In the genomic region with DNA sequence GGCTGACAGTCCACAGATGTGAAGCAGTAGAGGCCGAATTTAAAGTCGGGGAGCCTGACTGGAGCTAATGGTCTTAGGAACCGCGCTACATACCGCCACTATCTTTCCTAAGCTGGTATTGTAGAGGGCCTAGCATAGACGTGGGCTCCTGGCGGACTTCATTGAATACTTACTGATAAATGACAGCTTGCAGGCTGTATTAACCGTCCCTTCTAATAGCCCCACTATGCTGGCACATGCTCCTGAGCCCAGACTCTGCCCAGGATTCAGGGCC, we compare ENCODE assay signal across 8 cellular contexts. TPM values are rescaled to one million over a fixed set of nuclear protein-coding genes. Genes with fewer than 3 reads are reported as not detected.
DNase-seq lines count a peak whose midpoint lies in the region; ATAC-seq and TF ChIP-seq lines count a peak whose summit lies in the region.
"Not testable (repeated sequence)": the region's sequence is repeated elsewhere in the genome, so short reads cannot be mapped to it uniquely, and the experiment has no call there.

No MANE protein-coding gene starts in this region.

- not testable (repeated sequence) for H3K18ac ChIP-seq in mesendoderm (ENCODE audit: low read length)

- H2BK120ac ChIP-seq in mesendoderm (ENCODE audit: low read depth, low read length) = not testable (repeated sequence)

- not testable (repeated sequence) for H4K8ac ChIP-seq in mesendoderm (ENCODE audit: low read depth, low read length)

- not testable (repeated sequence) for H4K20me1 ChIP-seq in mammary epithelial cell (ENCODE audit: insufficient read depth, low read length)

- not testable (repeated sequence) for H3K4ac ChIP-seq in mesendoderm (ENCODE audit: low read depth, low read length)

- H3K4me1 ChIP-seq in mammary epithelial cell (ENCODE audit: insufficient read depth, low read length) = peaks cover 18% of the 10 kb centered on the region
- H3K4me1 ChIP-seq in mesendoderm (ENCODE audit: control insufficient read depth, low read depth, low read length); gastrocnemius medialis; upper lobe of right lung: not testable (repeated sequence)

- H4K5ac ChIP-seq in mesendoderm (ENCODE audit: low read length) = not testable (repeated sequence)

- not testable (repeated sequence) for H3K27ac ChIP-seq in mammary epithelial cell (ENCODE audit: insufficient read depth, low read depth, low read length); mesendoderm (ENCODE audit: low read depth, low read length)
- H3K27ac ChIP-seq in gastrocnemius medialis (peak overlapping the region in 3 of 4 donors; percentile 23 to 59 (median 54)), upper lobe of right lung (peak overlapping the region; percentile 71)

- H3K27me3 Mint-ChIP-seq in activated CD8-positive, alpha-beta T cell treated with anti-CD3 and anti-CD28 coated beads for 36 hours = not testable (repeated sequence)

- not testable (repeated sequence) for BruUV-seq in mammary epithelial cell (replicated peaks; lab: Mats Ljungman, UMichigan)

- not testable (repeated sequence) for H2BK5ac ChIP-seq in mesendoderm (ENCODE audit: low read length)

- intact Hi-C loops in activated CD8-positive, alpha-beta T cell treated with anti-CD3 and anti-CD28 coated beads for 36 hours (cut with micrococcal nuclease); gastrocnemius medialis (cut with DNase I; ENCODE audit: low total_unique reads); upper lobe of right lung (cut with DNase I): not testable (repeated sequence)
- intact Hi-C loops in mammary epithelial cell (cut with micrococcal nuclease) = loop anchor here (5.0 kb wide), 1 partner anchor 38 kb away; no protein-coding TSS in a partner anchor

- peak overlapping the region; percentile 99 for H2AFZ ChIP-seq in mammary epithelial cell (ENCODE audit: low read depth, low read length)

- H3K4me2 ChIP-seq in mammary epithelial cell (ENCODE audit: insufficient read depth, low read depth, low read length); mesendoderm (ENCODE audit: low read length): not testable (repeated sequence)

- H3K27ac Mint-ChIP-seq in activated CD8-positive, alpha-beta T cell treated with anti-CD3 and anti-CD28 coated beads for 36 hours = peak overlapping the region; percentile 71

- H3K36me3 ChIP-seq in mammary epithelial cell (ENCODE audit: insufficient read depth, low read length); mesendoderm (ENCODE audit: control insufficient read depth, insufficient read depth, low read length); gastrocnemius medialis; upper lobe of right lung: not testable (repeated sequence)

- H3K79me2 ChIP-seq in mammary epithelial cell (ENCODE audit: insufficient read depth, low read length); mesendoderm (ENCODE audit: control insufficient read depth, insufficient read depth, low read length): not testable (repeated sequence)

- in situ Hi-C loops in mammary epithelial cell (cut with MboI; ENCODE audit: low sequenced_read_pairs in 2 of 2); gastrocnemius medialis (cut with MboI; ENCODE audit: low sequenced_read_pairs in 4 of 4): not testable (repeated sequence)

- H3K4me3 ChIP-seq in mammary epithelial cell (replicated peaks in 1 of 3; ENCODE audit: insufficient read depth in 1 of 3, low read depth in 2 of 3, low read length in 3 of 3); mesendoderm (ENCODE audit: low read length): not testable (repeated sequence)
- H3K4me3 ChIP-seq in fibroblast of the aortic adventitia (ENCODE audit: low read depth, low read length) (peak overlapping the region; percentile 54), gastrocnemius medialis (peak overlapping the region in 3 of 4 donors; percentile 55 to 63 (median 59)), upper lobe of right lung (peak overlapping the region; percentile 64)

- H3K4me1 Mint-ChIP-seq in activated CD8-positive, alpha-beta T cell treated with anti-CD3 and anti-CD28 coated beads for 36 hours (ENCODE audit: low read depth) = peaks cover 17% of the 10 kb centered on the region

- not testable (repeated sequence) for H3K9ac ChIP-seq in mammary epithelial cell (ENCODE audit: insufficient read depth, low read length); mesendoderm (ENCODE audit: low read length)

- peak; percentile 50 for DNase-seq in DMS53 treated with DMSO at 0.1 percent for 48 hours (lab: John Stamatoyannopoulos, UW; ENCODE audit: unreplicated experiment)
- DNase-seq in NCI-H82 (lab: John Stamatoyannopoulos, UW) = peak; percentile 23
- DNase-seq in activated CD8-positive, alpha-beta T cell treated with anti-CD3 and anti-CD28 coated beads for 36 hours; mammary epithelial cell; fibroblast of the aortic adventitia (ENCODE audit: low read depth); mesendoderm; gastrocnemius medialis; upper lobe of right lung: not testable (repeated sequence)

- 85% methylated on average over 8 of the region's 8 CpGs for WGBS in mammary epithelial cell (ENCODE audit: low coverage, missing lambda C conversion rate)
- no CpG with 5 or more reads among the region's 8 CpGs for WGBS in mesendoderm (ENCODE audit: extremely low coverage, insufficient coverage, low lambda C conversion rate)

- not testable (repeated sequence) for H3K27me3 ChIP-seq in mammary epithelial cell (ENCODE audit: insufficient read depth, low read length); mesendoderm (ENCODE audit: insufficient read depth, low read length, poor library complexity); gastrocnemius medialis; upper lobe of right lung

- TF ChIP-seq POLR2A in gastrocnemius medialis (IDR thresholded peaks at IDR 0.05) = not testable (repeated sequence)

- peak overlapping the region; percentile 66 for H3K4me3 Mint-ChIP-seq in activated CD8-positive, alpha-beta T cell treated with anti-CD3 and anti-CD28 coated beads for 36 hours

- dilution Hi-C loops in mammary epithelial cell (cut with HindIII; ENCODE audit: low sequenced_read_pairs) = not testable (repeated sequence)

- POLR2A ChIA-PET in activated CD8-positive, alpha-beta T cell treated with anti-CD3 and anti-CD28 coated beads for 36 hours (lab: Charles Lee) = interaction anchor here (1.0 kb wide), 1 partner anchor 29 kb away, joined by 4 read pairs; no protein-coding TSS in a partner anchor

- not testable (repeated sequence) for H3K36me3 Mint-ChIP-seq in activated CD8-positive, alpha-beta T cell treated with anti-CD3 and anti-CD28 coated beads for 36 hours (ENCODE audit: low read depth)

- peak overlapping the region; percentile 38 for H3K56ac ChIP-seq in mesendoderm (ENCODE audit: low read length)

- CTCF ChIA-PET in activated CD8-positive, alpha-beta T cell treated with anti-CD3 and anti-CD28 coated beads for 36 hours (lab: Charles Lee) = interaction anchor here (1.3 kb wide), 1 partner anchor 9 kb away, joined by 3 read pairs; no protein-coding TSS in a partner anchor
- CTCF ChIA-PET in mammary epithelial cell (lab: Charles Lee; ENCODE audit: low non-redundant PET) = not testable (repeated sequence)

- H3K23ac ChIP-seq in mesendoderm (ENCODE audit: low read length) = not testable (repeated sequence)

- not testable (repeated sequence) for H2BK15ac ChIP-seq in mesendoderm (replicated peaks; ENCODE audit: low read depth)

- H2AK5ac ChIP-seq in mesendoderm (ENCODE audit: low read length) = not testable (repeated sequence)

- H3K79me1 ChIP-seq in mesendoderm (ENCODE audit: low read length) = not testable (repeated sequence)

- H3K9me3 Mint-ChIP-seq in activated CD8-positive, alpha-beta T cell treated with anti-CD3 and anti-CD28 coated beads for 36 hours = not testable (repeated sequence)

- H3K9me3 ChIP-seq in mammary epithelial cell (replicated peaks; ENCODE audit: insufficient read depth, low read length); gastrocnemius medialis; upper lobe of right lung: not testable (repeated sequence)

- not testable (repeated sequence) for TF ChIP-seq CTCF in activated CD8-positive, alpha-beta T cell treated with anti-CD3 and anti-CD28 coated beads for 36 hours (IDR thresholded peaks at IDR 0.05); mammary epithelial cell (conservative IDR thresholded peaks at IDR 0.05 in 1 of 2, IDR thresholded peaks at IDR 0.05 in 1 of 2; ENCODE audit: extremely low read depth in 1 of 2, insufficient read depth in 1 of 2, low read depth in 1 of 2, low read length in 2 of 2); fibroblast of the aortic adventitia (IDR thresholded peaks at IDR 0.05; ENCODE audit: insufficient read depth, low read length); gastrocnemius medialis (IDR thresholded peaks at IDR 0.05 in 4 of 5, conservative IDR thresholded peaks at IDR 0.05 in 1 of 5); upper lobe of right lung (IDR thresholded peaks at IDR 0.05)

- ATAC-seq in activated CD8-positive, alpha-beta T cell treated with anti-CD3 and anti-CD28 coated beads for 36 hours; gastrocnemius medialis; upper lobe of right lung: not testable (repeated sequence)

RNA-seq across cellular contexts. Expression of a gene that starts 0.5 kb away (rescaled TPM):
- total RNA-seq in activated CD8-positive, alpha-beta T cell treated with anti-CD3 and anti-CD28 coated beads for 36 hours = not detected
- total RNA-seq in mammary epithelial cell (not detected), fibroblast of the aortic adventitia (ENCODE audit: low replicate concordance) (not detected in 2 replicates), gastrocnemius medialis (not detected), upper lobe of right lung (not detected)
- not detected for polyA plus RNA-seq in mammary epithelial cell
- polyA minus RNA-seq in mammary epithelial cell = not detected
- polyA plus RNA-seq in mesendoderm (2013, experiment 1 of 2) = not detected
- polyA plus RNA-seq in mesendoderm (2013, experiment 2 of 2) = not detected
